ENCODE assay signal across 18 cellular contexts in genomic region chr4:53734182-53734581, GRCh38.
"Had no signal": no experiment of that assay in that cellular context is flagged by ENCODE, and none has a peak within 500 bp of the region (broad histone marks: within the 10 kb centered on the region; RNA-seq: fewer than 3 reads in every experiment).

No MANE protein-coding gene starts in this region.

- H3K27ac ChIP-seq: cardiac muscle cell, gastroesophageal sphincter, neural progenitor cell, pancreas, right lobe of liver had no signal

- DNase-seq: activated CD4-positive, CD25-positive, alpha-beta regulatory T cell treated with anti-CD3 and anti-CD28 coated beads, Interleukin-2, amount 50 U/mL, for 72 hours; activated CD8-positive, alpha-beta memory T cell treated with anti-CD3 and anti-CD28 coated beads for 24 hours; activated CD8-positive, alpha-beta memory T cell treated with anti-CD3 and anti-CD28 coated beads, Interleukin-2, amount 50 U/mL, for 48 hours; activated gamma-delta T cell; activated T-cell treated with anti-CD3 and anti-CD28 coated beads, Interleukin-2, amount 50 U/mL, for 72 hours; adrenal gland; heart left ventricle; left lung; naive B cell; pancreas; right lobe of liver; spleen; stimulated activated CD4-positive, alpha-beta T cell treated with anti-CD3 and anti-CD28 coated beads, Interleukin-4, amount 100 ng/mL, for 4 hours had no signal

- H3K4me1 ChIP-seq: gastroesophageal sphincter, left lung, neural progenitor cell, pancreas, right lobe of liver had no signal

- H3K36me3 ChIP-seq: adrenal gland, cardiac muscle cell, gastroesophageal sphincter, heart left ventricle, left lung, neural progenitor cell, pancreas, right lobe of liver, spleen had no signal

- H3K36me3 Mint-ChIP-seq: activated naive CD4-positive, alpha-beta T cell treated with anti-CD3 and anti-CD28 coated beads, Interleukin-2, amount 50 U/mL, for 24 hours; naive B cell; neural progenitor cell; stimulated activated memory B cell treated with anti-CD40 and anti-IgM and Interleukin-4, amounts not matched to agents 10 μg/mL and 1 μg/mL and 100 μg/mL, for 72 hours had no signal

- H3K9me3 ChIP-seq: adrenal gland, gastroesophageal sphincter, heart left ventricle, left lung, pancreas, right lobe of liver, spleen had no signal

- H2AFZ ChIP-seq: neural progenitor cell had no signal

- H3K4me3 ChIP-seq: adrenal gland, cardiac muscle cell, gastroesophageal sphincter, heart left ventricle, left lung, neural progenitor cell, pancreas, right lobe of liver, spleen had no signal

- H3K27me3 ChIP-seq: adrenal gland, cardiac muscle cell, gastroesophageal sphincter, heart left ventricle, left lung, neural progenitor cell, pancreas, right lobe of liver, spleen had no signal

- H3K4me2 ChIP-seq: neural progenitor cell had no signal

- H3K9me3 Mint-ChIP-seq: activated naive CD4-positive, alpha-beta T cell treated with anti-CD3 and anti-CD28 coated beads, Interleukin-2, amount 50 U/mL, for 24 hours; neural progenitor cell had no signal

- H3K4me1 Mint-ChIP-seq: activated naive CD4-positive, alpha-beta T cell treated with anti-CD3 and anti-CD28 coated beads, Interleukin-2, amount 50 U/mL, for 24 hours; naive B cell; neural progenitor cell; stimulated activated memory B cell treated with anti-CD40 and anti-IgM and Interleukin-4, amounts not matched to agents 10 μg/mL and 1 μg/mL and 100 μg/mL, for 72 hours had no signal

- H3K27me3 Mint-ChIP-seq: stimulated activated memory B cell treated with anti-CD40 and anti-IgM and Interleukin-4, amounts not matched to agents 10 μg/mL and 1 μg/mL and 100 μg/mL, for 72 hours had no signal

- H3K4me3 Mint-ChIP-seq: activated naive CD4-positive, alpha-beta T cell treated with anti-CD3 and anti-CD28 coated beads, Interleukin-2, amount 50 U/mL, for 24 hours; activated T-cell treated with anti-CD3 and anti-CD28 coated beads, Interleukin-2, amount 50 U/mL, for 72 hours; naive B cell; neural progenitor cell; stimulated activated memory B cell treated with anti-CD40 and anti-IgM and Interleukin-4, amounts not matched to agents 10 μg/mL and 1 μg/mL and 100 μg/mL, for 72 hours had no signal

- ATAC-seq: activated T-cell treated with anti-CD3 and anti-CD28 coated beads, Interleukin-2, amount 50 U/mL, for 72 hours; stimulated activated memory B cell treated with anti-CD40 and anti-IgM and Interleukin-4, amounts not matched to agents 10 μg/mL and 1 μg/mL and 100 μg/mL, for 72 hours had no signal

- H3K27ac Mint-ChIP-seq: activated naive CD4-positive, alpha-beta T cell treated with anti-CD3 and anti-CD28 coated beads, Interleukin-2, amount 50 U/mL, for 24 hours; activated T-cell treated with anti-CD3 and anti-CD28 coated beads, Interleukin-2, amount 50 U/mL, for 72 hours; neural progenitor cell; stimulated activated memory B cell treated with anti-CD40 and anti-IgM and Interleukin-4, amounts not matched to agents 10 μg/mL and 1 μg/mL and 100 μg/mL, for 72 hours had no signal

- H3K9ac ChIP-seq: neural progenitor cell had no signal
